Comparison of ENCODE assay signal across 9 cellular contexts in the genomic region with DNA sequence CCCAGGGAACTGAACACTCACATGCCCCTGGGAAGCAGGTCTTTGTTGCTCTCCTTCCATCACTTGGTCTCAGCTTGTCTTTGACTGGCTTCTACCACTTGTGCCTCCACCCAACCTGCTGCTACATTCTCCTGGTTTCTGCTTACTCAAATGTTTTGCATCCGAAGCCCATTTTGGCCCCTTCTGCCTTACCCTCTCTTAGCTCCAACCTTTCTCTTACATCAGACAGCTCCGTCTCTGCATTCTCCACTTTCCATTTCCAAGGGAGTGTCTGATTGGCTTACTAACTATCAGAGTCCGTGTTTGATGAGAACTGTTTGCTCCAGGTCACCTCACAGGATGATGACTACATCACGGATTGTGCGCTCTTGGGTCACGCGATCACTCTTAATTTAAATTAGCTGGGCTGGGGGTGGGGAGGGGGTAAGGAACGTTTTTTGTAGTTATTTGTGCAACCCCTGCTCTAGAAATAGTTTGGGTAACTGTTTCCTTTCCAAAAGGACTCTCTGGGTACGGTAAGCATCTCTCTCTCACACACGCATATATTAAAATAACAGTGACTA. TPM values are rescaled to one million over a fixed set of nuclear protein-coding genes. Genes with fewer than 3 reads are reported as not detected.
DNase-seq lines count a peak whose midpoint lies in the region; ATAC-seq, FAIRE-seq and TF ChIP-seq lines count a peak whose summit lies in the region.
"Had no signal": no experiment of that assay in that cellular context is flagged by ENCODE, and none has a peak within 500 bp of the region (broad histone marks: within the 10 kb centered on the region; RNA-seq: fewer than 3 reads in every experiment).

No MANE protein-coding gene starts in this region.

- H2BK120ac ChIP-seq in IMR-90 (ENCODE audit: low read depth, low read length), result peak overlapping the region; percentile 15

- dilution Hi-C loops in IMR-90 (cut with HindIII; ENCODE audit: low sequenced_read_pairs, unreplicated experiment), result no loop called here

- H3K4me3 ChIP-seq in GM12875 (ENCODE audit: low read depth, low read length) (peak overlapping the region; percentile 57), IMR-90 (ENCODE audit: insufficient read depth, low read depth, low read length) (peak overlapping the region; percentile 98; the same call in 1 of the 2 replicates), RWPE2 (ENCODE audit: severe bottlenecking) (peak overlapping the region; percentile 92), astrocyte (ENCODE audit: insufficient read depth, low read depth, low read length) (peak overlapping the region; percentile 81), kidney epithelial cell (ENCODE audit: low read depth, low read length) (peak overlapping the region; percentile 95)

- H3K27me3 ChIP-seq in IMR-90 (ENCODE audit: control insufficient read depth, insufficient read depth, low read length), result no peaks in the 10 kb centered on the region
- no peaks in the 10 kb centered on the region for H3K27me3 ChIP-seq in RWPE2 (ENCODE audit: insufficient read depth, poor library complexity, severe bottlenecking)
- H3K27me3 ChIP-seq in astrocyte (ENCODE audit: insufficient read depth, low read length), result no peaks in the 10 kb centered on the region
- H3K27me3 ChIP-seq in kidney epithelial cell (ENCODE audit: control insufficient read depth, insufficient read depth, low read length), result no peaks in the 10 kb centered on the region

- H3K4me1 Mint-ChIP-seq in astrocyte (ENCODE audit: low read depth, unreplicated experiment), result peaks cover 10% of the 10 kb centered on the region

- peak overlapping the region in 1 of 2 experiments; percentile 7; a peak in 2 of 4 replicates for H4K8ac ChIP-seq in IMR-90 (ENCODE audit: low read depth in 2 of 2, low read length in 2 of 2)

- FAIRE-seq in astrocyte (lab: Jason Lieb, UNC), result no peak

- TF ChIP-seq RAD21 in IMR-90 (IDR thresholded peaks at IDR 0.05; ENCODE audit: low read length), result no peak

- 0 out of 2 replicates have a peak overlapping the region, but pooled peaks have one; percentile 0 for H2BK20ac ChIP-seq in IMR-90 (ENCODE audit: low read depth, low read length)

- H3K36me3 Mint-ChIP-seq in astrocyte (ENCODE audit: low read depth, unreplicated experiment), result no peaks in the 10 kb centered on the region

- POLR2A ChIA-PET in IMR-90 (lab: Charles Lee; ENCODE audit: unreplicated experiment), result interaction anchor here (0.5 to 0.6 kb wide), 2 partner anchors 36 to 137 kb away, joined by 3 to 9 read pairs; no protein-coding TSS in a partner anchor

- H3K4ac ChIP-seq in IMR-90 (ENCODE audit: low read depth, low read length), result peak overlapping the region; percentile 17

- peak overlapping the region; percentile 92 for H3K4me3 Mint-ChIP-seq in astrocyte (ENCODE audit: unreplicated experiment)
- H3K4me3 Mint-ChIP-seq: dendritic cell treated with granulocyte-macrophage colony-stimulating factor and Interleukin-4, amounts not matched to agents 40 ng/mL and 50 ng/mL, for 4 days had no signal

- H2AK9ac ChIP-seq in IMR-90 (replicated peaks; ENCODE audit: low read depth, low read length, poor library complexity), result peak overlapping the region; percentile 74

- no peak overlapping the region for H3K56ac ChIP-seq in IMR-90 (ENCODE audit: extremely low read depth, insufficient read depth, low read length)

- 60% methylated on average over 1 of the region's 10 CpGs; no CpG with 5 or more reads in 1 of the 2 experiments for WGBS in IMR-90 (ENCODE audit: extremely low coverage in 2 of 2, insufficient read length in 1 of 2), 2 experiments

- H4K5ac ChIP-seq in IMR-90 (ENCODE audit: low read depth, low read length), result no peak overlapping the region

- ATAC-seq in IMR-90 (ENCODE audit: low read depth) (0 out of 2 replicates have a peak, but pooled peaks have one; percentile 9), RWPE2 (ENCODE audit: low read depth) (no peak; the same call in 2 of the 3 replicates), HG03571 (IDR thresholded peaks at IDR 0.05; ENCODE audit: unreplicated experiment) (no peak)

- TF ChIP-seq POLR2A in IMR-90 (IDR thresholded peaks at IDR 0.05; ENCODE audit: low read depth, low read length), result no peak

- H3K14ac ChIP-seq in IMR-90 (replicated peaks; ENCODE audit: low read depth, low read length), result peak overlapping the region; percentile 2; the same call in 1 of the 2 replicates

- no peak for TF ChIP-seq CTCF in GM12875 (IDR thresholded peaks at IDR 0.05; ENCODE audit: borderline replicate concordance, insufficient read depth, low read depth, low read length)
- no peak for TF ChIP-seq CTCF in IMR-90 (conservative IDR thresholded peaks at IDR 0.05; ENCODE audit: low read depth, low read length)
- TF ChIP-seq CTCF in RWPE2 (IDR thresholded peaks at IDR 0.05; ENCODE audit: poor library complexity, severe bottlenecking), result no peak
- no peak for TF ChIP-seq CTCF in astrocyte (IDR thresholded peaks at IDR 0.05; ENCODE audit: insufficient read depth, low read depth, low read length)
- no peak for TF ChIP-seq CTCF in kidney epithelial cell (IDR thresholded peaks at IDR 0.05; ENCODE audit: insufficient read depth, low read length, poor library complexity, severe bottlenecking)

- peak overlapping the region; percentile 55; the same call in 1 of the 2 replicates for H2AK5ac ChIP-seq in IMR-90 (ENCODE audit: low read depth, low read length)

- peak overlapping the region; percentile 29; the same call in 1 of the 2 replicates for H3K23ac ChIP-seq in IMR-90 (ENCODE audit: low read depth, low read length)

- H3K27me3 Mint-ChIP-seq in astrocyte (ENCODE audit: low read depth, unreplicated experiment), result no peaks in the 10 kb centered on the region

- H3K27ac ChIP-seq in IMR-90 (ENCODE audit: insufficient read depth, low read length) (no peak overlapping the region), RWPE2 (ENCODE audit: poor library complexity, severe bottlenecking) (peak overlapping the region; percentile 38), astrocyte (ENCODE audit: low read depth, low read length) (peak overlapping the region; percentile 75)

- peaks cover 5 to 35% of the 10 kb centered on the region in 2 experiments for H3K79me1 ChIP-seq in IMR-90 (ENCODE audit: low read depth in 1 of 2, low read length in 2 of 2)

- intact Hi-C loops in IMR-90 (cut with micrococcal nuclease), result no loop called here

- peaks cover 5% of the 10 kb centered on the region; the same call in 1 of the 2 replicates for H3K9me1 ChIP-seq in IMR-90 (ENCODE audit: insufficient read depth, low read length)

- H4K91ac ChIP-seq in IMR-90 (ENCODE audit: insufficient read depth, low read depth, low read length), result 0 out of 2 replicates have a peak overlapping the region, but pooled peaks have one; percentile 25

- CTCF ChIA-PET in IMR-90 (lab: Yijun Ruan, JAX), result no interaction called here

- H3K27ac Mint-ChIP-seq in astrocyte (ENCODE audit: unreplicated experiment), result peak overlapping the region; percentile 83
- H3K27ac Mint-ChIP-seq: dendritic cell treated with granulocyte-macrophage colony-stimulating factor and Interleukin-4, amounts not matched to agents 40 ng/mL and 50 ng/mL, for 4 days had no signal

- H3K4me2 ChIP-seq in IMR-90 (ENCODE audit: low read depth, low read length) (peak overlapping the region; percentile 87), astrocyte (ENCODE audit: low read length) (peak overlapping the region; percentile 92)

- H2AFZ ChIP-seq in IMR-90 (replicated peaks; ENCODE audit: low read length, poor library complexity), result peak overlapping the region; percentile 81
- peak overlapping the region; percentile 48 for H2AFZ ChIP-seq in astrocyte (ENCODE audit: low read depth, low read length)

- peak overlapping the region; percentile 32; the same call in 1 of the 3 replicates for H2BK15ac ChIP-seq in IMR-90 (ENCODE audit: low read depth, low read length)

- in situ Hi-C loops in IMR-90 (cut with MboI; ENCODE audit: low sequenced_read_pairs), result no loop called here

- H3K9me3 Mint-ChIP-seq in astrocyte (ENCODE audit: unreplicated experiment), result no peaks in the 10 kb centered on the region
- H3K9me3 Mint-ChIP-seq: dendritic cell treated with granulocyte-macrophage colony-stimulating factor and Interleukin-4, amounts not matched to agents 40 ng/mL and 50 ng/mL, for 4 days had no signal

- H3K36me3 ChIP-seq in IMR-90 (ENCODE audit: control insufficient read depth, insufficient read depth, low read length) (no peaks in the 10 kb centered on the region), RWPE2 (ENCODE audit: low read depth) (no peaks in the 10 kb centered on the region), astrocyte (ENCODE audit: insufficient read depth, low read length) (no peaks in the 10 kb centered on the region), kidney epithelial cell (ENCODE audit: control insufficient read depth, insufficient read depth, low read length) (no peaks in the 10 kb centered on the region)

- H3K9me3 ChIP-seq in IMR-90 (ENCODE audit: control insufficient read depth, insufficient read depth, low read length) (no peaks in the 10 kb centered on the region), RWPE2 (ENCODE audit: severe bottlenecking) (no peaks in the 10 kb centered on the region), astrocyte (ENCODE audit: insufficient read depth, low read depth, low read length) (no peaks in the 10 kb centered on the region)

- H2BK5ac ChIP-seq in IMR-90 (ENCODE audit: low read depth, low read length, poor library complexity, severe bottlenecking), result no peak overlapping the region

- no peaks in the 10 kb centered on the region; the same call in 1 of the 2 replicates for H3K4me1 ChIP-seq in IMR-90 (ENCODE audit: control insufficient read depth, insufficient read depth, low read length)
- peaks cover 11% of the 10 kb centered on the region for H3K4me1 ChIP-seq in RWPE2 (ENCODE audit: insufficient read depth, poor library complexity, severe bottlenecking)
- peaks cover 8% of the 10 kb centered on the region for H3K4me1 ChIP-seq in astrocyte (ENCODE audit: insufficient read depth, low read length)

- no peak overlapping the region for H3K18ac ChIP-seq in IMR-90 (ENCODE audit: low read depth, low read length)

- DNase-seq in IMR-90 (peak; percentile 63), RWPE2 (ENCODE audit: low spot score) (no peak), astrocyte (ENCODE audit: low read depth) (peak; percentile 30), kidney epithelial cell (ENCODE audit: low read depth) (no peak), middle frontal gyrus (ENCODE audit: extremely low spot score, low spot score) (no peak)
- peak; percentile 66 for DNase-seq in stimulated activated CD4-positive, alpha-beta T cell treated with anti-CD3 and anti-CD28 coated beads, Interleukin-4, amount 100 ng/mL, for 24 hours

- H3K9ac ChIP-seq in IMR-90 (ENCODE audit: low read depth, low read length) (0 out of 2 replicates have a peak overlapping the region, but pooled peaks have one; percentile 9), astrocyte (ENCODE audit: low read length) (peak overlapping the region; percentile 94)

- peaks cover 40% of the 10 kb centered on the region for H3K79me2 ChIP-seq in astrocyte (ENCODE audit: insufficient read depth, low read length)

- H4K20me1 ChIP-seq in IMR-90 (ENCODE audit: insufficient read depth, low read length) (no peaks in the 10 kb centered on the region), astrocyte (ENCODE audit: insufficient read depth, low read length) (peaks cover 16% of the 10 kb centered on the region)

- BruUV-seq in IMR-90 (replicated peaks; lab: Mats Ljungman, UMichigan), result no TSS peak

RNA-seq across cellular contexts. Expression of a gene that starts 0.8 kb away (rescaled TPM):
- 16.0 and 42.8 TPM in 2 replicates for total RNA-seq in IMR-90 (2012; rRNA removed)
- polyA plus RNA-seq in IMR-90 (2012; rRNA removed), result 27.5 and 27.9 TPM in 2 replicates
- polyA plus RNA-seq in IMR-90 (2012; cell fraction: cytosol; rRNA removed), result 5.8 and 7.6 TPM in 2 replicates
- 2.0 and 6.9 TPM in 2 replicates for polyA plus RNA-seq in IMR-90 (2012; cell fraction: nucleus; rRNA removed; ENCODE audit: low replicate concordance)
- total RNA-seq in astrocyte, result 46.6 and 66.0 TPM in 2 replicates
- total RNA-seq in kidney epithelial cell, result 113 and 119 TPM in 2 replicates

RNA-seq across cellular contexts. Expression of a gene that starts 39.6 kb away (rescaled TPM):
- total RNA-seq in IMR-90 (2012; rRNA removed), result 21.1 and 21.9 TPM in 2 replicates
- 24.2 and 26.3 TPM in 2 replicates for polyA plus RNA-seq in IMR-90 (2012; rRNA removed)
- 8.4 and 9.4 TPM in 2 replicates for polyA plus RNA-seq in IMR-90 (2012; cell fraction: cytosol; rRNA removed)
- 14.5 and 47.7 TPM in 2 replicates for polyA plus RNA-seq in IMR-90 (2012; cell fraction: nucleus; rRNA removed; ENCODE audit: low replicate concordance)
- 31.7 and 39.1 TPM in 2 replicates for total RNA-seq in astrocyte
- 37.9 and 40.7 TPM in 2 replicates for total RNA-seq in kidney epithelial cell

Comparison
In these comparisons a context has a peak if more than half of its experiments do, and no peak if none do; other contexts are left out.
1. DNase-seq: peak in IMR-90 (single experiment), astrocyte (single experiment) and stimulated activated CD4-positive, alpha-beta T cell treated with anti-CD3 and anti-CD28 coated beads, Interleukin-4, amount 100 ng/mL, for 24 hours (single experiment); none in RWPE2 (single experiment), kidney epithelial cell (single experiment) and middle frontal gyrus (single experiment).
2. Peak in every context shown above with its lines, with median percentiles within 50 percentile points of each other: H3K4me3 ChIP-seq.